9 cellular contexts compared by ENCODE assay signal in the genomic region with DNA sequence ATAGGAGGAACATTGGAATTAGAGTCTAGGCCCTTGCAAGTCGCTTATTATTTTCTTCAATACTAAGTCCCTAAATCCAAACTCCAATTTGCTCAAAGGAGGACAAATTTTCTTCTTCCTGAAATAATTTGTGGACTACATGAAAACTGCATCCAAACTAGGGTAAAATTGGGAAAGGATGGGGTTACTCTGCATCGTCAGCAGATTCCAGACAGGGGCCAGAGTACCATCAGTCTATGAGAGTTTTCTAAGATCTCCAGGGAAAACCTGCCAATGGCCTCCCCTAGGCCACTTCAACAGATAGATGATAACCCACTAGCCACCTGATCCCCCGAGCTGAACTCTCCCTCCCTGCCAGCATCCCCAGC. TPM values are rescaled to one million over a fixed set of nuclear protein-coding genes. Genes with fewer than 3 reads are reported as not detected.
DNase-seq lines count a peak whose midpoint lies in the region; ATAC-seq and TF ChIP-seq lines count a peak whose summit lies in the region.
"Had no signal": no experiment of that assay in that cellular context is flagged by ENCODE, and none has a peak within 500 bp of the region (broad histone marks: within the 10 kb centered on the region; RNA-seq: fewer than 3 reads in every experiment).

No MANE protein-coding gene starts in this region.

- H3K4me3 Mint-ChIP-seq in WTC11: peak overlapping the region; percentile 69

- H3K4me3 ChIP-seq in iPS-15b (ENCODE audit: low read depth, low read length): peak overlapping the region; percentile 62
- peak overlapping the region; percentile 53 for H3K4me3 ChIP-seq in smooth muscle cell

- no peak for TF ChIP-seq CTCF in WTC11 (IDR thresholded peaks at IDR 0.05)
- no peak for TF ChIP-seq CTCF in smooth muscle cell (IDR thresholded peaks at IDR 0.05; ENCODE audit: borderline replicate concordance, insufficient read depth, poor library complexity, severe bottlenecking)

- peaks cover 13% of the 10 kb centered on the region for H3K4me1 Mint-ChIP-seq in WTC11

- DNase-seq in NCI-H1105 treated with DMSO at 0.1 percent for 48 hours (lab: John Stamatoyannopoulos, UW): peak; percentile 43
- no peak for DNase-seq in NCI-H1105 (lab: John Stamatoyannopoulos, UW)
- DNase-seq in WTC11 (ENCODE audit: low spot score): no peak
- DNase-seq in smooth muscle cell (lab: John Stamatoyannopoulos, UW; ENCODE audit: unreplicated experiment): no peak
- DNase-seq in NCI-H345 treated with DMSO at 0.1 percent for 48 hours (lab: John Stamatoyannopoulos, UW; ENCODE audit: unreplicated experiment): no peak

- H3K27me3 ChIP-seq in iPS-15b (ENCODE audit: control insufficient read depth, insufficient read depth, low read length) (peaks cover 82% of the 10 kb centered on the region), smooth muscle cell (ENCODE audit: low read depth) (no peaks in the 10 kb centered on the region)

- no peak for ATAC-seq in WTC11
- no peak for ATAC-seq in HG02885 (IDR thresholded peaks at IDR 0.05; ENCODE audit: poor library complexity, unreplicated experiment)
- no peak for ATAC-seq in GM21360 (IDR thresholded peaks at IDR 0.05; ENCODE audit: unreplicated experiment)

- H3K9me3 Mint-ChIP-seq in WTC11: no peaks in the 10 kb centered on the region

- H3F3A ChIP-seq in smooth muscle cell (ENCODE audit: low read depth): no peaks in the 10 kb centered on the region

- H2AFZ ChIP-seq in smooth muscle cell (ENCODE audit: low read depth): no peak overlapping the region

- H3K4me1 ChIP-seq in iPS-15b (ENCODE audit: control insufficient read depth, insufficient read depth, low read length): no peaks in the 10 kb centered on the region
- no peaks in the 10 kb centered on the region for H3K4me1 ChIP-seq in smooth muscle cell (ENCODE audit: low read depth)

- H4K20me1 ChIP-seq in smooth muscle cell (ENCODE audit: low read depth): no peaks in the 10 kb centered on the region

- H3K9ac ChIP-seq in iPS-15b (ENCODE audit: low read depth, low read length) (no peak overlapping the region), smooth muscle cell (ENCODE audit: low read depth) (no peak overlapping the region)

- peaks cover 96% of the 10 kb centered on the region for H3K27me3 Mint-ChIP-seq in WTC11 (ENCODE audit: low read depth)

- H3K27ac Mint-ChIP-seq in WTC11: no peak overlapping the region

- peak overlapping the region; percentile 73 for H3K4me2 ChIP-seq in smooth muscle cell

- H3K9me3 ChIP-seq in iPS-15b (ENCODE audit: control insufficient read depth, insufficient read depth, low read length) (no peaks in the 10 kb centered on the region), smooth muscle cell (replicated peaks; ENCODE audit: low read depth) (no peaks in the 10 kb centered on the region)

- POLR2A ChIA-PET in WTC11 (lab: Charles Lee): no interaction called here

- H3K36me3 ChIP-seq in iPS-15b (ENCODE audit: control insufficient read depth, insufficient read depth, low read length) (no peaks in the 10 kb centered on the region), smooth muscle cell (ENCODE audit: low read depth) (no peaks in the 10 kb centered on the region)

- WGBS in smooth muscle cell (ENCODE audit: low lambda C conversion rate): 57% methylated on average over 3 of the region's 3 CpGs

- CTCF ChIA-PET in WTC11 (lab: Charles Lee): interaction anchor here (0.7 to 4.3 kb wide), 10 partner anchors 9 to 63 kb away, joined by 3 to 44 read pairs (median 8); a partner anchor contains a TSS

- H3K27ac ChIP-seq in smooth muscle cell (ENCODE audit: low read depth): no peak overlapping the region
- H3K27ac ChIP-seq: 22Rv1 had no signal

- no peaks in the 10 kb centered on the region for H3K36me3 Mint-ChIP-seq in WTC11

- peaks cover 23% of the 10 kb centered on the region for H3K79me2 ChIP-seq in smooth muscle cell (ENCODE audit: low read depth)

TF ChIP-seq in WTC11, 78 proteins besides CTCF, POLR2A, EP300 and RAD21:
- TF ChIP-seq RORB (CRISPR knock-in tag; IDR thresholded peaks at IDR 0.05): no peak
- TF ChIP-seq ATF1 (CRISPR knock-in tag; IDR thresholded peaks at IDR 0.05): no peak
- TF ChIP-seq ZNF416 (CRISPR knock-in tag; IDR thresholded peaks at IDR 0.05): no peak
- TF ChIP-seq, protein P1, sequence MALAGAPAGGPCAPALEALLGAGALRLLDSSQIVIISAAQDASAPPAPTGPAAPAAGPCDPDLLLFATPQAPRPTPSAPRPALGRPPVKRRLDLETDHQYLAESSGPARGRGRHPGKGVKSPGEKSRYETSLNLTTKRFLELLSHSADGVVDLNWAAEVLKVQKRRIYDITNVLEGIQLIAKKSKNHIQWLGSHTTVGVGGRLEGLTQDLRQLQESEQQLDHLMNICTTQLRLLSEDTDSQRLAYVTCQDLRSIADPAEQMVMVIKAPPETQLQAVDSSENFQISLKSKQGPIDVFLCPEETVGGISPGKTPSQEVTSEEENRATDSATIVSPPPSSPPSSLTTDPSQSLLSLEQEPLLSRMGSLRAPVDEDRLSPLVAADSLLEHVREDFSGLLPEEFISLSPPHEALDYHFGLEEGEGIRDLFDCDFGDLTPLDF (CRISPR knock-in tag; IDR thresholded peaks at IDR 0.05): no peak
- TF ChIP-seq, protein P2, sequence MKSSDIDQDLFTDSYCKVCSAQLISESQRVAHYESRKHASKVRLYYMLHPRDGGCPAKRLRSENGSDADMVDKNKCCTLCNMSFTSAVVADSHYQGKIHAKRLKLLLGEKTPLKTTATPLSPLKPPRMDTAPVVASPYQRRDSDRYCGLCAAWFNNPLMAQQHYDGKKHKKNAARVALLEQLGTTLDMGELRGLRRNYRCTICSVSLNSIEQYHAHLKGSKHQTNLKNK (CRISPR knock-in tag; IDR thresholded peaks at IDR 0.05): no peak

RNA-seq across cellular contexts. Expression of a gene that starts 0.5 kb away (rescaled TPM):
- total RNA-seq in WTC11 (2021) (2.3 to 3.6 TPM (median 3.2 TPM) in 3 replicates), smooth muscle cell (5.1 and 7.8 TPM in 2 replicates)
- 12.2 and 16.5 TPM in 2 replicates for polyA plus RNA-seq in smooth muscle cell

RNA-seq across cellular contexts. Expression of a gene that starts 33.0 kb away (rescaled TPM):
- total RNA-seq in WTC11 (2021) (not detected in 3 replicates), smooth muscle cell (not detected in 2 replicates)
- polyA plus RNA-seq in smooth muscle cell: not detected in 2 replicates

RNA-seq across cellular contexts. Expression of a gene that starts 52.3 kb away (rescaled TPM):
- total RNA-seq in WTC11 (2021) (0.50 to 0.80 TPM (median 0.60 TPM) in 3 replicates), smooth muscle cell (0.04 and 0.22 TPM in 2 replicates)
- 0.17 TPM in 1 of 2 replicates, not detected in the other for polyA plus RNA-seq in smooth muscle cell
